In the genomic region with DNA sequence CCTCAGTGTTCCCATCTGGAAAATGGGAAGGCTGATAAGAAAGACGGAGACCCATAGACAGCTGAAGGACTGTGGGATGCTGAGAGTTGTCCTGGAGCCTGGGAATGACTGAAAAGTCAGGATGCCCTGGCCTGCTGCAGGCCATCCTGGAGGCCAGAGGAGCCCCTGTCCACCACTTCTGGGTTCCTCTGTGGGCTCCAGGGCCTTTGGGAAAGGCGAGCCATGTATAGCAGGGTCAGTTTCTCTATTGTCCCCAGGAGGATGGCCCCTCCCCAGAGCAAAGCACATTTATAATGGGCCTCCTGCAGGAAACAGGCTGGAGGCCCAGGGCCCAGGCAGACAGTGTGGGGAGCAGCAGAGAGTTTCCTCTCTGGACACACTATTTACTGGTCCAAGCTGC, we compare ENCODE assay signal across 25 cellular contexts.
"Had no signal": no experiment of that assay in that cellular context is flagged by ENCODE, and none has a peak within 500 bp of the region (broad histone marks: within the 10 kb centered on the region; RNA-seq: fewer than 3 reads in every experiment).

No MANE protein-coding gene starts in this region.

- H3K4me1 Mint-ChIP-seq: immature natural killer cell, mesothelial cell of epicardium had no signal

- H3K79me2 ChIP-seq: hepatocyte had no signal

- H3K4me2 ChIP-seq: hepatocyte had no signal

- H3K27ac ChIP-seq: coronary artery, dorsolateral prefrontal cortex, esophagus muscularis mucosa, foreskin keratinocyte, gastroesophageal sphincter, heart left ventricle, hepatocyte, lower lobe of right lung had no signal

- H3K4me3 Mint-ChIP-seq: immature natural killer cell, mesothelial cell of epicardium had no signal

- FAIRE-seq: colon, endothelial cell of umbilical vein, frontal cortex, kidney had no signal

- H3K9me3 ChIP-seq: esophagus muscularis mucosa, gastroesophageal sphincter, heart left ventricle, lower lobe of right lung, mucosa of descending colon had no signal

- H3K27me3 ChIP-seq: esophagus muscularis mucosa, foreskin keratinocyte had no signal

- H3K27ac Mint-ChIP-seq: immature natural killer cell, mesothelial cell of epicardium had no signal

- H3K9me3 Mint-ChIP-seq: mesothelial cell of epicardium had no signal

- H3K36me3 Mint-ChIP-seq: immature natural killer cell, mesothelial cell of epicardium had no signal

- H3K36me3 ChIP-seq: esophagus muscularis mucosa, gastroesophageal sphincter, heart left ventricle, lower lobe of right lung had no signal

- DNase-seq: dermis blood vessel endothelial cell; dorsolateral prefrontal cortex; effector CD4-positive, alpha-beta T cell; effector memory CD4-positive, alpha-beta T cell; foreskin keratinocyte; heart left ventricle; hypothalamus; immature natural killer cell; islet precursor cell; kidney; kidney glomerular epithelial cell; left colon; left ventricle myocardium superior; lower lobe of right lung; mesenchymal stem cell; mucosa of descending colon had no signal

- H3K4me3 ChIP-seq: coronary artery, dorsolateral prefrontal cortex, esophagus muscularis mucosa, gastroesophageal sphincter, heart left ventricle, hepatocyte, lower lobe of right lung, mucosa of descending colon had no signal

- ATAC-seq: foreskin keratinocyte, gastroesophageal sphincter, heart left ventricle, left colon, left lobe of liver, left ventricle myocardium superior, lower lobe of right lung, mucosa of descending colon had no signal

- H2AFZ ChIP-seq: hepatocyte had no signal

- H3K4me1 ChIP-seq: esophagus muscularis mucosa, foreskin keratinocyte, gastroesophageal sphincter, heart left ventricle, lower lobe of right lung had no signal
